Comparison of ENCODE assay signal across 8 cellular contexts in genomic region chr20:32582659-32583580, GRCh38. TPM values are rescaled to one million over a fixed set of nuclear protein-coding genes. Genes with fewer than 3 reads are reported as not detected.
A peak's percentile ranks its signal among the peaks of the same experiment; 100 is the strongest.
DNase-seq lines count a peak whose midpoint lies in the region; ATAC-seq, FAIRE-seq and TF ChIP-seq lines count a peak whose summit lies in the region.

No MANE protein-coding gene starts in this region.

- H3K9me1 ChIP-seq in K562 (ENCODE audit: control insufficient read depth, insufficient read depth, low read length) = no peaks in the 10 kb centered on the region

- peak overlapping the region; percentile 57 to 90 for H3K9ac ChIP-seq in K562 (ENCODE audit: insufficient read depth in 1 of 2, low read depth in 2 of 2, low read length in 2 of 2)

- DNase-seq in GM12864 (ENCODE audit: low read depth) = no peak
- peak; percentile 78 for DNase-seq in OCI-M1 (lab: John Stamatoyannopoulos, UW)
- peak; percentile 70 to 83 (median 80) for DNase-seq in K562 (ENCODE audit: extremely low read depth in 1 of 4, low spot score in 3 of 4)
- peak in 30 of 49 donors; percentile 9 to 85 (median 35) for DNase-seq in substantia nigra (lab: John Stamatoyannopoulos, UW)
- DNase-seq in NCI-H1105 (lab: John Stamatoyannopoulos, UW) = no peak
- DNase-seq in stimulated activated CD4-positive, alpha-beta T cell treated with anti-CD3 and anti-CD28 coated beads, Interleukin-2, amount 100 ng/mL, for 48 hours = no peak

- H3K4me2 ChIP-seq in K562 (ENCODE audit: insufficient read depth, low read length) = peak overlapping the region; percentile 58

- FAIRE-seq in K562 (lab: Jason Lieb, UNC) = no peak

- H3K4me3 ChIP-seq in GM12864 (ENCODE audit: low read depth, low read length) (peak overlapping the region; percentile 14; the same call in 1 of the 2 replicates), K562 (peak overlapping the region; percentile 87)

- peaks cover 55 to 68% of the 10 kb centered on the region in 2 experiments for H3K4me1 ChIP-seq in K562 (replicated peaks in 1 of 2; ENCODE audit: control insufficient read depth in 2 of 2, insufficient read depth in 2 of 2, low read length in 2 of 2)

- CTCF ChIA-PET in K562 (lab: Yijun Ruan, JAX; ENCODE audit: low intra/inter-chr PET ratio) = no interaction called here

- no TSS peak for BruUV-seq in K562 (replicated peaks; lab: Mats Ljungman, UMichigan)

- intact Hi-C loops in K562 (cut with micrococcal nuclease) = loop anchor here (5.0 kb wide), 4 partner anchors 49 to 226 kb away; partner anchors contain the start of gene ASXL1

- H3K27ac ChIP-seq in K562 (ENCODE audit: extremely low read depth, low read depth, low read length) = peak overlapping the region; percentile 83
- peak overlapping the region; percentile 73 for H3K27ac ChIP-seq in layer of hippocampus (ENCODE audit: low read depth, low read length)
- peak overlapping the region; percentile 81 for H3K27ac ChIP-seq in substantia nigra (ENCODE audit: low read depth, low read length, poor library complexity, severe bottlenecking)

- H3K27me3 ChIP-seq in K562 (ENCODE audit: control insufficient read depth in 2 of 2, insufficient read depth in 2 of 2, low read length in 2 of 2) = no peaks in the 10 kb centered on the region
- no peaks in the 10 kb centered on the region for H3K27me3 ChIP-seq in layer of hippocampus (ENCODE audit: control insufficient read depth, insufficient read depth, low read length)

- H3K9me3 ChIP-seq in K562 (replicated peaks; ENCODE audit: control insufficient read depth, insufficient read depth, low read depth, low read length) = no peaks in the 10 kb centered on the region

- H4K20me1 ChIP-seq in K562 (replicated peaks; ENCODE audit: control insufficient read depth, insufficient read depth, low read length) = no peaks in the 10 kb centered on the region; the same call in 1 of the 2 replicates

- POLR2A ChIA-PET in K562 (lab: Yijun Ruan, JAX) = interaction anchor here (0.5 to 1.3 kb wide), 3 partner anchors 10 to 46 kb away, joined by 3 to 5 read pairs (median 4); no protein-coding TSS in a partner anchor

- ATAC-seq in K562 (peak; percentile 31), HG03159 (IDR thresholded peaks at IDR 0.05; ENCODE audit: unreplicated experiment) (no peak)

- H2AFZ ChIP-seq in K562 (ENCODE audit: low read depth, low read length) = no peak overlapping the region; the same call in 1 of the 2 replicates

- peak in 1 of 2 experiments; percentile 17; a peak in 1 of 4 replicates for TF ChIP-seq RAD21 in K562 (CRISPR knock-in tag; conservative IDR thresholded peaks at IDR 0.05 in 1 of 2, IDR thresholded peaks at IDR 0.05 in 1 of 2)

- TF ChIP-seq CTCF in GM12864 (IDR thresholded peaks at IDR 0.05; ENCODE audit: low read depth, low read length, missing control alignments) (no peak), K562 (IDR thresholded peaks at IDR 0.05 in 2 of 3, conservative IDR thresholded peaks at IDR 0.05 in 1 of 3; ENCODE audit: insufficient read depth in 2 of 3, low read depth in 1 of 3, low read length in 3 of 3) (no peak)

- peaks cover 58% of the 10 kb centered on the region for H3K79me2 ChIP-seq in K562 (ENCODE audit: control insufficient read depth, insufficient read depth, low read length)

- in situ Hi-C loops in K562 (cut with MboI) = no loop called here

- TF ChIP-seq POLR2A in K562 (conservative IDR thresholded peaks at IDR 0.05) = no peak

- WGBS in K562 (ENCODE audit: insufficient coverage, low coverage, missing lambda C conversion rate) = under 1% methylated on average over 26 of the region's 91 CpGs

- TF ChIP-seq EP300 in K562 (IDR thresholded peaks at IDR 0.05; ENCODE audit: low read length) = no peak

- no peaks in the 10 kb centered on the region; the same call in 2 of the 3 replicates for H3K36me3 ChIP-seq in K562 (ENCODE audit: control insufficient read depth, insufficient read depth, low read length)

TF ChIP-seq in K562, 482 proteins besides CTCF, POLR2A, EP300 and RAD21 (continues in another document):
- no peak for TF ChIP-seq ZNF277 (CRISPR knock-in tag; IDR thresholded peaks at IDR 0.05; ENCODE audit: borderline replicate concordance)
- TF ChIP-seq KLF13 (tag; IDR thresholded peaks at IDR 0.05; ENCODE audit: borderline replicate concordance, low read depth) = no peak
- TF ChIP-seq CHAMP1 (IDR thresholded peaks at IDR 0.05) = no peak
- no peak for TF ChIP-seq FOXJ2 (tag; IDR thresholded peaks at IDR 0.05)
- TF ChIP-seq RFX1 (IDR thresholded peaks at IDR 0.05) = no peak
- no peak for TF ChIP-seq MEIS2 (IDR thresholded peaks at IDR 0.05; ENCODE audit: partially characterized antibody)
- peak; percentile 29 for TF ChIP-seq ZFP36 (IDR thresholded peaks at IDR 0.05; ENCODE audit: low read depth, low read length, partially characterized antibody)
- TF ChIP-seq ZFP91 (CRISPR knock-in tag; IDR thresholded peaks at IDR 0.05) = no peak
- no peak for TF ChIP-seq RUNX1 (IDR thresholded peaks at IDR 0.05; ENCODE audit: low read depth)
- no peak for TF ChIP-seq ZNF551 (CRISPR knock-in tag; IDR thresholded peaks at IDR 0.05)
- peak; percentile 71; the same call in 1 of the 2 replicates for TF ChIP-seq SMAD4 (CRISPR knock-in tag; conservative IDR thresholded peaks at IDR 0.05)

RNA-seq across cellular contexts. Expression of gene NOL4L, which starts 2.2 kb away (rescaled TPM):
- 83.7 and 101 TPM in 2 replicates for total RNA-seq in K562 (2011; cell fraction: chromatin; rRNA removed; ENCODE audit: low replicate concordance)
- 37.2 and 38.4 TPM in 2 replicates for total RNA-seq in K562 (2011; cell fraction: nucleolus; rRNA removed)
- total RNA-seq in K562 (2011; cell fraction: nucleoplasm; rRNA removed) = 54.0 and 63.1 TPM in 2 replicates
- total RNA-seq in K562 (2014; rRNA removed) (14.8 and 17.9 TPM in 2 replicates), K562 (2014; rRNA removed; fragmentation: Illumina TruSeq; extraction: Trizol) (9.7 and 10.6 TPM in 2 replicates), K562 (2015; rRNA removed; fragmentation: Illumina TruSeq; extraction: Trizol) (13.8 and 14.1 TPM in 2 replicates), K562 (2021) (33.2 and 36.2 TPM in 2 replicates)
- polyA plus RNA-seq in K562 (2011; rRNA removed) (11.6 and 15.4 TPM in 2 replicates), K562 (2014; fragmentation: Illumina TruSeq; extraction: Trizol) (14.8 and 16.0 TPM in 2 replicates), K562 (2014; fragmentation: Nextera tagmentation; extraction: Ambion mirVana) (1 to 10 TPM; 5.1 to 6.6 TPM), K562 (2014; rRNA removed) (13.6 and 15.9 TPM in 2 replicates)
- polyA plus RNA-seq in K562 (2011; cell fraction: cytosol; rRNA removed) = 9.9 and 14.8 TPM in 2 replicates
- 42.8 and 74.6 TPM in 2 replicates for polyA plus RNA-seq in K562 (2011; cell fraction: nucleus; rRNA removed)
- polyA plus RNA-seq in K562 (2012) = 15.9 and 17.9 TPM in 2 replicates
- 10.1 and 11.5 TPM in 2 replicates for polyA minus RNA-seq in K562 (2011; rRNA and poly(A)+ RNA removed)
- 15.5 and 25.2 TPM in 2 replicates for polyA minus RNA-seq in K562 (2011; cell fraction: cytosol; rRNA and poly(A)+ RNA removed)
- 17.2 and 19.1 TPM in 2 replicates for polyA minus RNA-seq in K562 (2011; cell fraction: nucleus; rRNA and poly(A)+ RNA removed)

Comparison
In these comparisons a context has a peak if more than half of its experiments do, and no peak if none do; other contexts are left out.
1. DNase-seq: peak in OCI-M1 (single experiment), K562 (4 of 4) and substantia nigra (30 of 49); none in GM12864 (single experiment), NCI-H1105 (single experiment) and stimulated activated CD4-positive, alpha-beta T cell treated with anti-CD3 and anti-CD28 coated beads, Interleukin-2, amount 100 ng/mL, for 48 hours (0 of 2).
2. Peak in every context shown above with its lines, with median percentiles within 50 percentile points of each other: H3K27ac ChIP-seq.